In the genomic region with DNA sequence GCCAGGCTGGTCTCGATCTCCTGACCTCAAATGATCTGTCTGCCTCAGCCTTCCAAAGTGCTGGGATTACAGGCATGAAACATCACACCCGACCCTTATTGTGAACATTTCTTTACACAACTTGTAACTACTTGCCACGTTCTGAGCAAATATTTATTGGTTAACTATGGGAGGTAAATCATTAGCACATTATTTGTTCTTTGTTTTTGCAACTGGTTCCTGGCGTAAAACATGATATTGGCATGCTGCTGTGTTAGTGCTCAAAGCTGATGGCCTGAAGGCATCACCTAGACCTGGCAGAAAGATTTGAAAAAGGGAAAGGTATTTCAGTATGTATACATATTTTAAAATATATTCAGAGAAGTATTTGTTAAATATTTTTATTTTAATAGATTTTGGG, we compare ENCODE assay signal across 32 cellular contexts.
"Had no signal": no experiment of that assay in that cellular context is flagged by ENCODE, and none has a peak within 500 bp of the region (broad histone marks: within the 10 kb centered on the region; RNA-seq: fewer than 3 reads in every experiment).

No MANE protein-coding gene starts in this region.

- FAIRE-seq: bronchial epithelial cell had no signal

- H3K9me3 ChIP-seq: adrenal gland, ascending aorta, body of pancreas had no signal

- H3K27me3 ChIP-seq: adrenal gland, ascending aorta, body of pancreas, brain microvascular endothelial cell, breast epithelium, cardiac muscle cell had no signal

- H3K36me3 ChIP-seq: adrenal gland, ascending aorta, brain microvascular endothelial cell, breast epithelium, cardiac muscle cell had no signal

- DNase-seq: activated effector memory CD4-positive, alpha-beta T cell treated with anti-CD3 and anti-CD28 coated beads, Interleukin-2, amount 50 U/mL, for 16 hours; activated effector memory CD4-positive, alpha-beta T cell treated with Interleukin-2 at 50 U/mL for 16 hours; activated gamma-delta T cell; activated gamma-delta T cell treated with Interleukin-2 at 50 U/mL for 16 hours; activated naive CD4-positive, alpha-beta T cell; activated naive CD4-positive, alpha-beta T cell treated with anti-CD3 and anti-CD28 coated beads for 36 hours; activated naive CD4-positive, alpha-beta T cell treated with anti-CD3 and anti-CD28 coated beads, Interleukin-2, amount 10 ng/mL, durations not matched to agents 7 days and 5 days; activated naive CD4-positive, alpha-beta T cell treated with anti-CD3 and anti-CD28 coated beads, Interleukin-2, amount 50 U/mL, for 16 hours; activated naive CD4-positive, alpha-beta T cell treated with Interleukin-2 at 50 U/mL for 16 hours; activated naive CD8-positive, alpha-beta T cell treated with anti-CD3 and anti-CD28 coated beads for 36 hours; activated naive CD8-positive, alpha-beta T cell treated with anti-CD3 and anti-CD28 coated beads, Interleukin-2, amount 10 ng/mL, durations not matched to agents 7 days and 5 days; activated naive CD8-positive, alpha-beta T cell treated with anti-CD3 and anti-CD28 coated beads, Interleukin-2, amount 50 U/mL, for 24 hours; activated T-cell treated with anti-CD3 and anti-CD28 coated beads, Interleukin-2, amount 50 U/mL, for 24 hours; activated T-cell treated with anti-CD3 and anti-CD28 coated beads, Interleukin-2, amount 50 U/mL, for 4 hours; activated T-cell treated with anti-CD3 and anti-CD28 coated beads, Interleukin-2, amount 50 U/mL, for 48 hours; activated T-cell treated with anti-CD3 and anti-CD28 coated beads, Interleukin-2, amount 50 U/mL, for 72 hours; adrenal gland; amniotic stem cell; amygdala; anterior cingulate cortex; aorta; body of pancreas; brain microvascular endothelial cell; caudate nucleus; central memory CD4-positive, alpha-beta T cell; cerebellar nuclear complex had no signal

- H3K4me1 ChIP-seq: adrenal gland, ascending aorta, body of pancreas, breast epithelium had no signal

- ATAC-seq: activated naive CD4-positive, alpha-beta T cell treated with anti-CD3 and anti-CD28 coated beads, Interleukin-2, amount 50 U/mL, for 72 hours; activated naive CD8-positive, alpha-beta T cell treated with anti-CD3 and anti-CD28 coated beads, Interleukin-2, amount 50 U/mL, for 24 hours; activated T-cell treated with anti-CD3 and anti-CD28 coated beads, Interleukin-2, amount 50 U/mL, for 4 hours; activated T-cell treated with anti-CD3 and anti-CD28 coated beads, Interleukin-2, amount 50 U/mL, for 72 hours; activated T-helper 17 cell treated with anti-CD3 and anti-CD28 coated beads, Interleukin-2, amount 50 U/mL, for 72 hours; body of pancreas had no signal

- H3K4me3 ChIP-seq: adrenal gland, ascending aorta, body of pancreas, breast epithelium, cardiac muscle cell had no signal

- H3K27ac ChIP-seq: adrenal gland, ascending aorta, body of pancreas, brain microvascular endothelial cell, breast epithelium, cardiac muscle cell had no signal
